In genomic region chr18:12408247-12408869, GRCh38 we compare ENCODE assay signal across 8 cellular contexts. TPM values are rescaled to one million over a fixed set of nuclear protein-coding genes. Genes with fewer than 3 reads are reported as not detected.
DNase-seq lines count a peak whose midpoint lies in the region; ATAC-seq and TF ChIP-seq lines count a peak whose summit lies in the region.

No MANE protein-coding gene starts in this region.

- TF ChIP-seq CTCF in GM12864 (IDR thresholded peaks at IDR 0.05; ENCODE audit: low read depth, low read length, missing control alignments) = no peak
- TF ChIP-seq CTCF in left ventricle myocardium inferior (IDR thresholded peaks at IDR 0.05; ENCODE audit: borderline replicate concordance) = no peak
- no peak for TF ChIP-seq CTCF in retinal pigment epithelial cell (conservative IDR thresholded peaks at IDR 0.05; ENCODE audit: low read depth, low read length)

- peaks cover 24% of the 10 kb centered on the region for H3K4me1 Mint-ChIP-seq in activated T-cell treated with anti-CD3 and anti-CD28 coated beads, Interleukin-2, amount 50 U/mL, for 72 hours (ENCODE audit: low read depth)

- H3K9me3 ChIP-seq in left ventricle myocardium inferior (replicated peaks) = no peaks in the 10 kb centered on the region

- H3K27ac ChIP-seq in left ventricle myocardium inferior (replicated peaks) = peak overlapping the region; percentile 86

- ATAC-seq in HG03175 (IDR thresholded peaks at IDR 0.05; ENCODE audit: unreplicated experiment) = peak; percentile 8
- ATAC-seq in activated T-cell treated with anti-CD3 and anti-CD28 coated beads, Interleukin-2, amount 50 U/mL, for 72 hours (replicated peaks in 1 of 2) = no peak
- no peak for ATAC-seq in HG02840 (IDR thresholded peaks at IDR 0.05; ENCODE audit: low FRiP score, unreplicated experiment)

- DNase-seq in GM12864 (ENCODE audit: low read depth) (no peak), left ventricle myocardium inferior (no peak), retinal pigment epithelial cell (ENCODE audit: low read depth) (no peak), NCI-H1930 (lab: John Stamatoyannopoulos, UW) (no peak), DMS153 treated with DMSO at 0.1 percent for 48 hours (lab: John Stamatoyannopoulos, UW; ENCODE audit: unreplicated experiment) (no peak)
- DNase-seq in activated T-cell treated with anti-CD3 and anti-CD28 coated beads, Interleukin-2, amount 50 U/mL, for 72 hours = no peak

- no peaks in the 10 kb centered on the region for H3K36me3 ChIP-seq in left ventricle myocardium inferior

- no peaks in the 10 kb centered on the region for H3K36me3 Mint-ChIP-seq in activated T-cell treated with anti-CD3 and anti-CD28 coated beads, Interleukin-2, amount 50 U/mL, for 72 hours (ENCODE audit: insufficient read depth in 2 of 2)

- no peak overlapping the region for H3K27ac Mint-ChIP-seq in activated T-cell treated with anti-CD3 and anti-CD28 coated beads, Interleukin-2, amount 50 U/mL, for 72 hours

- H3K4me3 ChIP-seq in GM12864 (ENCODE audit: low read depth, low read length) = peak overlapping the region; percentile 61
- H3K4me3 ChIP-seq in left ventricle myocardium inferior = peak overlapping the region; percentile 69
- H3K4me3 ChIP-seq in retinal pigment epithelial cell (ENCODE audit: low read length) = peak overlapping the region; percentile 65

- intact Hi-C loops in left ventricle myocardium inferior (cut with micrococcal nuclease) = no loop called here

- no peaks in the 10 kb centered on the region for H3K9me3 Mint-ChIP-seq in activated T-cell treated with anti-CD3 and anti-CD28 coated beads, Interleukin-2, amount 50 U/mL, for 72 hours

- peaks cover 21% of the 10 kb centered on the region for H3K27me3 ChIP-seq in left ventricle myocardium inferior (ENCODE audit: low read depth)

- peaks cover 14% of the 10 kb centered on the region for H3K4me1 ChIP-seq in left ventricle myocardium inferior

- peaks cover 42% of the 10 kb centered on the region for H3K27me3 Mint-ChIP-seq in activated T-cell treated with anti-CD3 and anti-CD28 coated beads, Interleukin-2, amount 50 U/mL, for 72 hours (ENCODE audit: low read depth)

- peak overlapping the region; percentile 66 to 74 for H3K4me3 Mint-ChIP-seq in activated T-cell treated with anti-CD3 and anti-CD28 coated beads, Interleukin-2, amount 50 U/mL, for 72 hours

RNA-seq across cellular contexts. Expression of gene PRELID3A, which starts 0.6 kb away (rescaled TPM):
- total RNA-seq in activated T-cell treated with anti-CD3 and anti-CD28 coated beads, Interleukin-2, amount 50 U/mL, for 72 hours = 1 to 10 TPM; 3.0 to 4.4 TPM
- total RNA-seq in left ventricle myocardium inferior = 1.2 TPM

RNA-seq across cellular contexts. Expression of gene AFG3L2, which starts 31.3 kb away (rescaled TPM):
- 10 to 100 TPM; 45.7 to 56.7 TPM for total RNA-seq in activated T-cell treated with anti-CD3 and anti-CD28 coated beads, Interleukin-2, amount 50 U/mL, for 72 hours
- total RNA-seq in left ventricle myocardium inferior = 136 TPM
